ENCODE assay signal across 21 cellular contexts in genomic region chr3:72398781-72399180, GRCh38.
"Had no signal": no experiment of that assay in that cellular context is flagged by ENCODE, and none has a peak within 500 bp of the region (broad histone marks: within the 10 kb centered on the region; RNA-seq: fewer than 3 reads in every experiment).

No MANE protein-coding gene starts in this region.

- H3K9ac ChIP-seq: KMS-11 had no signal

- H3K4me3 ChIP-seq: SJSA1, SK-N-MC had no signal

- H3K4me2 ChIP-seq: KMS-11 had no signal

- H3K27me3 ChIP-seq: SJSA1 had no signal

- H3K9me3 ChIP-seq: SJSA1 had no signal

- H3K27ac ChIP-seq: KMS-11, SJSA1, SK-N-MC had no signal

- DNase-seq: IMR-90, Kasumi-1, MV-4-11, NCI-H1048, NCI-H1105, NCI-H1417, NCI-H1436 treated with DMSO at 0.1 percent for 48 hours, NCI-H1694, NCI-H187 treated with DMSO at 0.1 percent for 48 hours, NCI-H2029 treated with DMSO at 0.1 percent for 48 hours, NCI-H2171 treated with DMSO at 0.1 percent for 48 hours, NCI-H345, NCI-H446 treated with DMSO at 0.1 percent for 48 hours, NCI-H510A treated with DMSO at 0.1 percent for 48 hours, NCI-H526, Right ventricle myocardium superior, RPMI8226, SIG-M5 had no signal
